Comparison of ENCODE assay signal across 10 cellular contexts in genomic region chr1:12453400-12454343, GRCh38.
DNase-seq lines count a peak whose midpoint lies in the region; ATAC-seq and TF ChIP-seq lines count a peak whose summit lies in the region.
"Had no signal": no experiment of that assay in that cellular context is flagged by ENCODE, and none has a peak within 500 bp of the region (broad histone marks: within the 10 kb centered on the region; RNA-seq: fewer than 3 reads in every experiment).

No MANE protein-coding gene starts in this region.

- H3K27ac ChIP-seq in adrenal gland (peak overlapping the region in 3 of 5 donors; percentile 0 to 86 (median 57)), liver (ENCODE audit: low read depth in 1 of 2, low read length in 2 of 2) (peak overlapping the region; percentile 79 to 82), stomach smooth muscle (ENCODE audit: low read length) (peak overlapping the region; percentile 77)

- no peak overlapping the region for H3K4me3 ChIP-seq in adrenal gland
- no peak overlapping the region for H3K4me3 ChIP-seq in liver (ENCODE audit: low read depth in 1 of 3, low read length in 3 of 3)
- H3K4me3 ChIP-seq in stomach smooth muscle (ENCODE audit: low read length in 2 of 2): no peak overlapping the region

- H3K9ac ChIP-seq in liver (ENCODE audit: low read depth in 1 of 2, low read length in 2 of 2): no peak overlapping the region
- no peak overlapping the region for H3K9ac ChIP-seq in stomach smooth muscle (ENCODE audit: low read length in 2 of 2)

- H3K36me3 ChIP-seq in adrenal gland (replicated peaks in 1 of 2): no peaks in the 10 kb centered on the region
- peaks cover 0 to 4% (median 0%) of the 10 kb centered on the region in 4 donors for H3K36me3 ChIP-seq in liver (ENCODE audit: control insufficient read depth in 4 of 4, insufficient read depth in 3 of 4, low read depth in 1 of 4, low read length in 3 of 4)
- H3K36me3 ChIP-seq in stomach smooth muscle (ENCODE audit: control insufficient read depth in 2 of 2, insufficient read depth in 2 of 2, low read length in 2 of 2): no peaks in the 10 kb centered on the region

- CTCF ChIA-PET in activated CD4-positive, alpha-beta T cell treated with anti-CD3 and anti-CD28 coated beads for 36 hours (lab: Charles Lee): interaction anchor here (1.4 kb wide), 1 partner anchor 10 kb away, joined by 5 read pairs; no protein-coding TSS in a partner anchor

- H3K4me3 Mint-ChIP-seq in activated CD4-positive, alpha-beta T cell treated with anti-CD3 and anti-CD28 coated beads for 36 hours: no peak overlapping the region

- H3K27me3 Mint-ChIP-seq in activated CD4-positive, alpha-beta T cell treated with anti-CD3 and anti-CD28 coated beads for 36 hours: peaks cover 4% of the 10 kb centered on the region

- ATAC-seq in activated CD4-positive, alpha-beta T cell treated with anti-CD3 and anti-CD28 coated beads for 36 hours: no peak
- no peak for ATAC-seq in HG03442 (IDR thresholded peaks at IDR 0.05; ENCODE audit: unreplicated experiment)

- peak in 1 of 2 donors; percentile 62 for TF ChIP-seq RAD21 in liver (IDR thresholded peaks at IDR 0.05)

- peak; percentile 42 for DNase-seq in activated CD4-positive, alpha-beta T cell treated with anti-CD3 and anti-CD28 coated beads for 36 hours
- no peak for DNase-seq in activated CD4-positive, alpha-beta T cell treated with anti-CD3 and anti-CD28 coated beads for 1 hour
- DNase-seq in adrenal gland: peak in 1 of 7 donors; percentile 33
- no peak for DNase-seq in NCI-H345 (lab: John Stamatoyannopoulos, UW)
- no peak for DNase-seq in Ammon's horn (ENCODE audit: low spot score)
- DNase-seq: 8988T, NCI-H1694 had no signal

- no peak for TF ChIP-seq CTCF in adrenal gland (IDR thresholded peaks at IDR 0.05)
- no peak for TF ChIP-seq CTCF in liver (IDR thresholded peaks at IDR 0.05; ENCODE audit: low read depth, low read length, missing input control)

- H3K9me3 Mint-ChIP-seq in activated CD4-positive, alpha-beta T cell treated with anti-CD3 and anti-CD28 coated beads for 36 hours (ENCODE audit: low read depth): no peaks in the 10 kb centered on the region

- peaks cover 41% of the 10 kb centered on the region for H3K36me3 Mint-ChIP-seq in activated CD4-positive, alpha-beta T cell treated with anti-CD3 and anti-CD28 coated beads for 36 hours (ENCODE audit: low read depth)

- H3K4me1 Mint-ChIP-seq in activated CD4-positive, alpha-beta T cell treated with anti-CD3 and anti-CD28 coated beads for 36 hours: peaks cover 76% of the 10 kb centered on the region

- peak overlapping the region; percentile 24 for H3K27ac Mint-ChIP-seq in activated CD4-positive, alpha-beta T cell treated with anti-CD3 and anti-CD28 coated beads for 36 hours

- POLR2A ChIA-PET in activated CD4-positive, alpha-beta T cell treated with anti-CD3 and anti-CD28 coated beads for 36 hours (lab: Charles Lee): no interaction called here

- no peaks in the 10 kb centered on the region for H3K9me3 ChIP-seq in adrenal gland (replicated peaks in 1 of 3)
- no peaks in the 10 kb centered on the region for H3K9me3 ChIP-seq in liver (ENCODE audit: control insufficient read depth in 4 of 4, low read length in 3 of 4)
- no peaks in the 10 kb centered on the region for H3K9me3 ChIP-seq in stomach smooth muscle (ENCODE audit: control insufficient read depth in 2 of 2, low read length in 2 of 2)

- intact Hi-C loops in activated CD4-positive, alpha-beta T cell treated with anti-CD3 and anti-CD28 coated beads for 36 hours (cut with DNase I, micrococcal nuclease): loop anchor here in 1 of 2 experiments (1.0 kb wide), 1 partner anchor 157 kb away; no protein-coding TSS in a partner anchor
- intact Hi-C loops in adrenal gland (cut with DNase I): no loop called here

- TF ChIP-seq POLR2A in adrenal gland (IDR thresholded peaks at IDR 0.05): no peak

- H3K27me3 ChIP-seq in adrenal gland (no peaks in the 10 kb centered on the region), liver (ENCODE audit: control insufficient read depth in 4 of 4, insufficient read depth in 4 of 4, low read length in 3 of 4) (no peaks in the 10 kb centered on the region), stomach smooth muscle (ENCODE audit: control insufficient read depth in 1 of 2, insufficient read depth in 2 of 2, low read length in 2 of 2) (no peaks in the 10 kb centered on the region)

- 58 to 61% (median 59%) methylated on average over 13 of the region's 13 CpGs for WGBS in adrenal gland, 4 donors
- 31% methylated on average over 13 of the region's 13 CpGs for WGBS in liver

- H3K4me1 ChIP-seq in adrenal gland (replicated peaks in 1 of 2) (peaks cover 25 to 73% of the 10 kb centered on the region in 2 donors), liver (ENCODE audit: control insufficient read depth in 4 of 4, insufficient read depth in 4 of 4, low read length in 3 of 4) (peaks cover 19 to 56% (median 47%) of the 10 kb centered on the region in 4 donors), stomach smooth muscle (ENCODE audit: control insufficient read depth, insufficient read depth, low read length) (peaks cover 77% of the 10 kb centered on the region)

TF ChIP-seq in liver, 16 proteins besides CTCF, POLR2A, EP300 and RAD21:
- TF ChIP-seq EGR1 (IDR thresholded peaks at IDR 0.05; ENCODE audit: low read depth in 2 of 2) (peak in 1 of 2 donors; percentile 16), ATF3 (IDR thresholded peaks at IDR 0.05) (no peak), HNF4A (conservative IDR thresholded peaks at IDR 0.05) (peak; percentile 83 to 86), TAF1 (conservative IDR thresholded peaks at IDR 0.05) (no peak), NR2F2 (IDR thresholded peaks at IDR 0.05) (peak; percentile 49), GABPA (IDR thresholded peaks at IDR 0.05 in 1 of 2, conservative IDR thresholded peaks at IDR 0.05 in 1 of 2) (no peak), FOXA1 (IDR thresholded peaks at IDR 0.05) (no peak), HNF4G (IDR thresholded peaks at IDR 0.05) (peak; percentile 70), YY1 (IDR thresholded peaks at IDR 0.05) (peak; percentile 5), ZBTB33 (IDR thresholded peaks at IDR 0.05) (no peak), JUND (IDR thresholded peaks at IDR 0.05) (peak in 1 of 2 donors; percentile 37), FOXA2 (IDR thresholded peaks at IDR 0.05) (peak; percentile 45), MAX (IDR thresholded peaks at IDR 0.05) (peak; percentile 57), SP1 (IDR thresholded peaks at IDR 0.05) (peak; percentile 84), RXRA (IDR thresholded peaks at IDR 0.05) (peak; percentile 77 to 79), REST (IDR thresholded peaks at IDR 0.05) (peak; percentile 12)
